ENCODE assay signal across 8 cellular contexts in the genomic region with DNA sequence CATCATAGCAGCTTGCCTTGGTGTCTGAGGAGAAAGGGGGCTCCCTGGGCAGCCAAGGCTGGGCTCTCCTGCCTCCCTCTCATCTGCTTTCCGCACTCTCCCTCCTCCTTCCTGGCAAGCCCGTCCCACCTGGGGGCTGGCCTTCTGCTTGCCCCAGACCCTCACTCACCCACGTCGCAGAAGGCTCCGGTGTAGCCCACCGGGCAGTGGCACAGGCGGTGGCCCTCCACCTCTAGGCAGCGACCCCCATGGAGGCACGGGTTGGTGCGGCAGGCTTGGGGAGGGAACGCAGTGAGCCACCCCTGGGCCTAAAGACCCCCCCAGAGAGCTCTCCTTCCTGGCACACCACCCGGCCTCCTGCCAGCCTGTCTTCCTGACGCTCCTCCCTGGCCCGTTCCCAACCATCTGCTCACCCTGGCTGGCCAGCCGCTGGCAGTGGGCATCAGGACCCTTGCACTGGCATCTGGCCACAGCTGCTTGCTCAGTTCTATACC. TPM values are rescaled to one million over a fixed set of nuclear protein-coding genes. Genes with fewer than 3 reads are reported as not detected.
DNase-seq lines count a peak whose midpoint lies in the region; ATAC-seq and TF ChIP-seq lines count a peak whose summit lies in the region.

No MANE protein-coding gene starts in this region.

- peak overlapping the region; percentile 61 for H3K9ac ChIP-seq in OCI-LY3 (ENCODE audit: low read length)

- H3K27ac ChIP-seq in OCI-LY3 (ENCODE audit: low read length) (no peak overlapping the region), esophagus (ENCODE audit: low read depth in 2 of 2, low read length in 1 of 2) (peak overlapping the region in 1 of 2 donors; percentile 27)

- H3K36me3 ChIP-seq in OCI-LY3 (replicated peaks; ENCODE audit: low read depth, low read length) (no peaks in the 10 kb centered on the region), esophagus (ENCODE audit: control insufficient read depth in 2 of 2, insufficient read depth in 2 of 2, low read length in 1 of 2) (no peaks in the 10 kb centered on the region)

- no peak for DNase-seq in sciatic nerve (ENCODE audit: low spot score)
- DNase-seq in NK-92 (lab: John Stamatoyannopoulos, UW; ENCODE audit: unreplicated experiment) = no peak
- no peak for DNase-seq in NCI-H2029 (lab: John Stamatoyannopoulos, UW)

- no peaks in the 10 kb centered on the region for H4K20me1 ChIP-seq in OCI-LY3 (ENCODE audit: insufficient read depth, low read length)

- H3K4me2 ChIP-seq in OCI-LY3 (ENCODE audit: low read length) = peak overlapping the region; percentile 94

- no peaks in the 10 kb centered on the region for H3K79me2 ChIP-seq in OCI-LY3 (ENCODE audit: low read length)

- H3K4me3 ChIP-seq in GM08714 (ENCODE audit: low read length) = peak overlapping the region; percentile 60; the same call in 1 of the 2 replicates
- H3K4me3 ChIP-seq in OCI-LY3 (ENCODE audit: low read length) = peak overlapping the region; percentile 82
- H3K4me3 ChIP-seq in esophagus (ENCODE audit: low read depth in 1 of 2, low read length in 2 of 2) = peak overlapping the region; percentile 44 to 60

- ATAC-seq in sciatic nerve (peak; percentile 2), GM19035 (IDR thresholded peaks at IDR 0.05; ENCODE audit: unreplicated experiment) (no peak), HG03460 (IDR thresholded peaks at IDR 0.05; ENCODE audit: unreplicated experiment) (no peak)

- intact Hi-C loops in sciatic nerve (cut with DNase I) = loop anchor here (5.0 kb wide), 1 partner anchor 53 kb away; no protein-coding TSS in a partner anchor

- peaks cover 19% of the 10 kb centered on the region for H3K4me1 ChIP-seq in OCI-LY3 (ENCODE audit: low read length)
- peaks cover 4 to 12% of the 10 kb centered on the region in 2 donors for H3K4me1 ChIP-seq in esophagus (ENCODE audit: control insufficient read depth in 2 of 2, insufficient read depth in 2 of 2, low read length in 1 of 2)

- no peak for TF ChIP-seq CTCF in OCI-LY3 (IDR thresholded peaks at IDR 0.05; ENCODE audit: low read depth, low read length)

- peak overlapping the region; percentile 40; the same call in 1 of the 2 replicates for H2AFZ ChIP-seq in OCI-LY3 (ENCODE audit: low read depth, low read length)

- no peaks in the 10 kb centered on the region for H3K9me3 ChIP-seq in OCI-LY3 (ENCODE audit: insufficient read depth, low read length)
- H3K9me3 ChIP-seq in esophagus (ENCODE audit: control insufficient read depth in 2 of 2, insufficient read depth in 1 of 2, low read depth in 1 of 2, low read length in 1 of 2) = no peaks in the 10 kb centered on the region

- WGBS in esophagus, 2 donors = 23 to 31% methylated on average over 15 of the region's 15 CpGs

- peaks cover 17% of the 10 kb centered on the region for H3K27me3 ChIP-seq in OCI-LY3 (ENCODE audit: low read depth, low read length)
- H3K27me3 ChIP-seq in esophagus (ENCODE audit: control insufficient read depth in 1 of 2, insufficient read depth in 2 of 2, low read length in 2 of 2) = no peaks in the 10 kb centered on the region

RNA-seq across cellular contexts. Expression of a gene that starts 4.2 kb away (rescaled TPM):
- under 1 TPM in 1 of 2 donors, not detected in 1; 0.21 TPM for polyA plus RNA-seq in esophagus
- not detected for total RNA-seq in sciatic nerve

RNA-seq across cellular contexts. Expression of a gene that starts 4.7 kb away (rescaled TPM):
- 10 to 100 TPM; 18.1 to 33.5 TPM for polyA plus RNA-seq in esophagus
- 0.49 TPM for total RNA-seq in sciatic nerve

RNA-seq across cellular contexts. Expression of a gene that starts 20.5 kb away (rescaled TPM):
- polyA plus RNA-seq in esophagus = under 1 TPM; 0.13 to 0.49 TPM
- not detected for total RNA-seq in sciatic nerve

RNA-seq across cellular contexts. Expression of a gene that starts 21.8 kb away (rescaled TPM):
- polyA plus RNA-seq in esophagus = 10 to 100 TPM; 10.4 to 19.8 TPM
- total RNA-seq in sciatic nerve = 25.0 TPM

RNA-seq across cellular contexts. Expression of a gene that starts 41.9 kb away (rescaled TPM):
- polyA plus RNA-seq in esophagus = 1 to 10 TPM; 2.0 to 4.9 TPM
- 8.2 TPM for total RNA-seq in sciatic nerve
